ENCODE assay signal across 21 cellular contexts in the genomic region with DNA sequence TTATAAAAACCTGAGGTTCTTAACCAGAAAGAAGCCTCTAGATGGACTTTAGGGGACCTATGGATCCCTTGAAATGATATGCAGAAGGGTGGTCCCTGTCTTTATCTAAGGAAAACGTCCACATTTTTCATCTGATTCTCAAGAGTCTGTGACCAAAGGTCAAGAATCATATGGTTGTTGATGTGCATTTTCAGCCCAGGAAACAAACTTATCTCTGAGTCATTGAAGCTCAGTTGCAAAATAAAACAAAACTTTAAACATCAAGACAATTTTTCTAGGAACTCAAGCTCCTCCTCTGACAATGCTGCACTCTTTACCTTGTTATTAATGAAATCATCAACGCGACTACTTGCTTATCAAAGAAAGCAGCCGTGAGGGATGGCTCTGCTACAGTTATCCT.
"Had no signal": no experiment of that assay in that cellular context is flagged by ENCODE, and none has a peak within 500 bp of the region (broad histone marks: within the 10 kb centered on the region; RNA-seq: fewer than 3 reads in every experiment).

No MANE protein-coding gene starts in this region.

- H3K27me3 ChIP-seq: body of pancreas, tibial artery had no signal

- H3K27ac ChIP-seq: body of pancreas, tibial artery had no signal

- ATAC-seq: activated CD4-positive, alpha-beta T cell treated with anti-CD3 and anti-CD28 coated beads for 36 hours; activated CD8-positive, alpha-beta T cell treated with anti-CD3 and anti-CD28 coated beads for 36 hours; activated naive CD4-positive, alpha-beta T cell treated with anti-CD3 and anti-CD28 coated beads, Interleukin-2, amount 50 U/mL, for 72 hours; body of pancreas; left ventricle myocardium superior; natural killer cell treated with Interleukin-12 subunit alpha and Interleukin-12 subunit beta and Interleukin-15 and Interleukin-18, amount 100 ng/mL, for 72 hours had no signal

- DNase-seq: activated CD4-positive, alpha-beta T cell treated with anti-CD3 and anti-CD28 coated beads for 36 hours; activated CD8-positive, alpha-beta memory T cell treated with anti-CD3 and anti-CD28 coated beads, Interleukin-2, amount 50 U/mL, for 4 hours; activated CD8-positive, alpha-beta T cell treated with anti-CD3 and anti-CD28 coated beads for 36 hours; activated gamma-delta T cell; activated T-cell treated with anti-CD3 and anti-CD28 coated beads, Interleukin-2, amount 50 U/mL, for 48 hours; amygdala; body of pancreas; cerebellar nuclear complex; effector memory CD4-positive, alpha-beta T cell; hippocampal formation; kidney; left ventricle myocardium superior; nucleus accumbens; posterior cingulate gyrus; stimulated activated CD4-positive, alpha-beta T cell treated with anti-CD3 and anti-CD28 coated beads, Interleukin-2, amount 100 ng/mL, for 48 hours; stimulated activated naive CD4-positive, alpha-beta T cell; T-helper 1 cell; T1000; tibial artery had no signal

- H3K9me3 ChIP-seq: body of pancreas, tibial artery had no signal

- H3K4me1 ChIP-seq: tibial artery had no signal

- H3K4me3 ChIP-seq: body of pancreas, tibial artery had no signal

- H3K36me3 ChIP-seq: tibial artery had no signal
